ENCODE assay signal across 17 cellular contexts in genomic region chr13:26247608-26248007, GRCh38. TPM values are rescaled to one million over a fixed set of nuclear protein-coding genes. Genes with fewer than 3 reads are reported as not detected.
A peak's percentile ranks its signal among the peaks of the same experiment; 100 is the strongest.
DNase-seq lines count a peak whose midpoint lies in the region; ATAC-seq and TF ChIP-seq lines count a peak whose summit lies in the region.
"Had no signal": no experiment of that assay in that cellular context is flagged by ENCODE, and none has a peak within 500 bp of the region (broad histone marks: within the 10 kb centered on the region; RNA-seq: fewer than 3 reads in every experiment).

No MANE protein-coding gene starts in this region.

- H3K27ac ChIP-seq in cardiac muscle cell, result peak overlapping the region; percentile 27
- H3K27ac ChIP-seq in heart right ventricle, result no peak overlapping the region
- H3K27ac ChIP-seq in adrenal gland, result no peak overlapping the region

- H3K4me1 ChIP-seq in cardiac muscle cell (ENCODE audit: low read depth), result peaks cover 21% of the 10 kb centered on the region
- no peaks in the 10 kb centered on the region for H3K4me1 ChIP-seq in heart right ventricle
- no peaks in the 10 kb centered on the region for H3K4me1 ChIP-seq in adrenal gland (replicated peaks in 1 of 2)

- H3K27me3 ChIP-seq in cardiac muscle cell, result no peaks in the 10 kb centered on the region
- no peaks in the 10 kb centered on the region for H3K27me3 ChIP-seq in heart right ventricle
- no peaks in the 10 kb centered on the region for H3K27me3 ChIP-seq in adrenal gland

- no peaks in the 10 kb centered on the region for H3K36me3 ChIP-seq in cardiac muscle cell
- H3K36me3 ChIP-seq in heart right ventricle, result no peaks in the 10 kb centered on the region
- no peaks in the 10 kb centered on the region for H3K36me3 ChIP-seq in adrenal gland (replicated peaks in 1 of 2)

- DNase-seq in cardiac muscle cell (ENCODE audit: low read depth in 1 of 2, low spot score in 1 of 2), result peak in 1 of 2 donors; percentile 26
- DNase-seq in heart right ventricle, result no peak
- peak; percentile 34 to 75 (median 63) for DNase-seq in adrenal gland
- peak; percentile 76 for DNase-seq in fibroblast of villous mesenchyme (ENCODE audit: low read depth)
- no peak for DNase-seq in sciatic nerve (ENCODE audit: low spot score)
- no peak for DNase-seq in NCI-H510A treated with DMSO at 0.1 percent for 48 hours (lab: John Stamatoyannopoulos, UW)
- no peak for DNase-seq in cortex of kidney (lab: John Stamatoyannopoulos, UW)
- no peak for DNase-seq in activated T-cell treated with anti-CD3 and anti-CD28 coated beads, Interleukin-2, amount 50 U/mL, for 48 hours
- DNase-seq: Caco-2, GDM1, H7, KBM-7, NCI-H1417 treated with DMSO at 0.1 percent for 48 hours, NCI-H1930, NCI-H226, NCI-H524 treated with DMSO at 0.1 percent for 48 hours had no signal

- TF ChIP-seq CTCF in cardiac muscle cell (IDR thresholded peaks at IDR 0.05; ENCODE audit: low read depth, low read length), result no peak
- no peak for TF ChIP-seq CTCF in heart right ventricle (IDR thresholded peaks at IDR 0.05)
- TF ChIP-seq CTCF in adrenal gland (IDR thresholded peaks at IDR 0.05), result no peak
- no peak for TF ChIP-seq CTCF in fibroblast of villous mesenchyme (IDR thresholded peaks at IDR 0.05; ENCODE audit: insufficient read depth, low read depth, low read length)

- H3K4me3 ChIP-seq in cardiac muscle cell (no peak overlapping the region), heart right ventricle (no peak overlapping the region), adrenal gland (no peak overlapping the region), fibroblast of villous mesenchyme (ENCODE audit: low read depth, low read length) (no peak overlapping the region)

- no peak for TF ChIP-seq POLR2A in adrenal gland (IDR thresholded peaks at IDR 0.05)

- intact Hi-C loops in heart right ventricle (cut with DNase I), result no loop called here
- intact Hi-C loops in adrenal gland (cut with DNase I), result no loop called here
- intact Hi-C loops in sciatic nerve (cut with DNase I), result no loop called here

- H3K9me3 ChIP-seq in cardiac muscle cell (ENCODE audit: low read depth) (no peaks in the 10 kb centered on the region), heart right ventricle (peaks cover 0 to 4% (median 0%) of the 10 kb centered on the region in 11 donors), adrenal gland (replicated peaks in 1 of 3) (no peaks in the 10 kb centered on the region)

- no peak for ATAC-seq in heart right ventricle
- peak; percentile 51 for ATAC-seq in sciatic nerve
- ATAC-seq: Right ventricle myocardium inferior had no signal

- 20 to 27% methylated on average over 3 of the region's 3 CpGs for WGBS in heart right ventricle, 2 donors
- 17 to 29% (median 22%) methylated on average over 3 of the region's 3 CpGs for WGBS in adrenal gland, 4 donors

RNA-seq across cellular contexts. Expression of gene CDK8, which starts 6.3 kb away (rescaled TPM):
- total RNA-seq in cardiac muscle cell, result 24.2 and 26.7 TPM in 2 replicates
- 19.8 and 24.1 TPM in 2 replicates for polyA plus RNA-seq in cardiac muscle cell
- 10 to 100 TPM in 2 of 10 donors, 1 to 10 TPM in 8; 6.4 to 11.0 (median 9.2) TPM for total RNA-seq in heart right ventricle
- polyA plus RNA-seq in heart right ventricle, result 10 to 100 TPM in 1 of 2 donors, 1 to 10 TPM in 1; 9.1 to 12.5 TPM
- 10 to 100 TPM in 5 of 8 donors, 1 to 10 TPM in 3; 7.7 to 18.3 (median 10.6) TPM for total RNA-seq in adrenal gland
- polyA plus RNA-seq in adrenal gland, result 10 to 100 TPM; 10.2 to 28.5 (median 12.0) TPM
- total RNA-seq in fibroblast of villous mesenchyme, result 13.9 and 23.3 TPM in 2 replicates
- 10.4 TPM for total RNA-seq in sciatic nerve

RNA-seq across cellular contexts. Expression of gene RNF6, which starts 25.5 kb away (rescaled TPM):
- 17.0 and 19.4 TPM in 2 replicates for total RNA-seq in cardiac muscle cell
- 23.7 and 25.0 TPM in 2 replicates for polyA plus RNA-seq in cardiac muscle cell
- 10 to 100 TPM; 17.2 to 26.6 (median 24.5) TPM for total RNA-seq in heart right ventricle
- polyA plus RNA-seq in heart right ventricle, result 10 to 100 TPM in 1 of 2 donors, 1 to 10 TPM in 1; 8.8 to 15.7 TPM
- total RNA-seq in adrenal gland, result 10 to 100 TPM; 21.1 to 63.4 (median 31.4) TPM
- 10 to 100 TPM; 14.4 to 56.0 (median 15.9) TPM for polyA plus RNA-seq in adrenal gland
- total RNA-seq in fibroblast of villous mesenchyme, result 43.8 and 57.4 TPM in 2 replicates
- total RNA-seq in sciatic nerve, result 29.7 TPM

Comparison
In these comparisons a context has a peak if more than half of its experiments do, and no peak if none do; other contexts are left out.
1. DNase-seq: peak in adrenal gland (7 of 7) and fibroblast of villous mesenchyme (single experiment); none in heart right ventricle (0 of 2), sciatic nerve (single experiment), NCI-H510A treated with DMSO at 0.1 percent for 48 hours (single experiment), cortex of kidney (single experiment) and activated T-cell treated with anti-CD3 and anti-CD28 coated beads, Interleukin-2, amount 50 U/mL, for 48 hours (0 of 2).